In the genomic region with DNA sequence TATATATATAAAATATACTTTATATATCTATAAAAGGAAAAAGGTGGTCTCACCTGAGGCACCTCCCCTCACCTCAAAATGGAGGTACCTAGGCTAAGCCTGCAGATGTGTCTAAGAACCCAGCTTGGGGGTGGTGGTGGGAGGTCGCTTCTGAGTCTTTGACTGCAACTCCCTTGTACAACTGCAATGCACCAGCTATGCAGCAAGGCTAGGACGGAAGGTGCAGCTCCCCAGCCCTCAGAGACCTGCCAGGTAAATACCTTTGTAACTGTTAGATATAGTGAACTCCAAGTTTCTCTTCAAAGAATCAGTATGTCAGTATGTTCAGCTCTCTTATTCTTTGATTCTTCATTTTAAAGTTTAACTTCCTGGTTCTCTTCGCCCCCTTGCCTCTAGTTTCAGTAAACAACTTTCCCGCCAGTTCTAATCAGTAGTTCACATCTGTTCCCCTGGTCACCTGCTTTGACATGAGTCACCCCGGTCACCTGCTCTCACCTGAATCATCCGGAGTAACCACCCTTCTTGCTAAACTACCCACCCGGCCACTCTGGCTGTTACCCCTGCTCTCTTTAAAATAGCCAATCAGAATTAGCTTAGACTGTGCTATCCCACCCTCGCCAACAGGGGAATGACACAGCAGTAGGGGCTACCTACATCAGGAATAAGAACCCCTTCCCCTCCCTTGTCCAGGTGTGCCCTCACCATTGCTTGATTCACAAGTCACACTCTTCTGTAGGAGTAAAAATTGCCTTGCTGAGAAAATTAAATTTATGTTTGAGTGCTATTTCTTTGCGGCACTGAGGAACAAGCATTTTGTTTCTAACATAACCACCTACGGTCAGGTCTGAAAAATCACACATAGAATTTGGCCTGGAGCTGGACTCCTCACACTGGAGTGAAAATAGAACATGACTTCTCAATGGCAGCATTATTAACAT, we compare ENCODE assay signal across 2 cellular contexts.
TF ChIP-seq lines count a peak whose summit lies in the region.

No MANE protein-coding gene starts in this region.

TF ChIP-seq in A549, 52 proteins besides CTCF, POLR2A, EP300 and RAD21:
- TF ChIP-seq CHD2 (IDR thresholded peaks at IDR 0.05; ENCODE audit: low read length, partially characterized antibody) (no peak), POLR2AphosphoS2 (conservative IDR thresholded peaks at IDR 0.05; ENCODE audit: low read length) (no peak), SMC3 (IDR thresholded peaks at IDR 0.05) (no peak), ZC3H11A (IDR thresholded peaks at IDR 0.05) (no peak), NPAS2 (CRISPR knock-in tag; IDR thresholded peaks at IDR 0.05; ENCODE audit: borderline replicate concordance) (no peak)
TF ChIP-seq in A549: peak in this region for 0.

TF ChIP-seq in HCT116, 20 proteins besides CTCF, POLR2A, EP300 and RAD21:
- TF ChIP-seq CBX3 (IDR thresholded peaks at IDR 0.05; ENCODE audit: low read depth) (peak; percentile 71; the same call in 1 of the 2 replicates), TCF7L2 (IDR thresholded peaks at IDR 0.05; ENCODE audit: borderline replicate concordance, extremely low read depth, insufficient read depth, insufficient read length) (no peak), ZBTB33 (IDR thresholded peaks at IDR 0.05; ENCODE audit: extremely low read depth, insufficient replicate concordance, low read length) (no peak)
TF ChIP-seq in HCT116: peak in this region for 1.
